Comparison of ENCODE assay signal across 21 cellular contexts in the genomic region with DNA sequence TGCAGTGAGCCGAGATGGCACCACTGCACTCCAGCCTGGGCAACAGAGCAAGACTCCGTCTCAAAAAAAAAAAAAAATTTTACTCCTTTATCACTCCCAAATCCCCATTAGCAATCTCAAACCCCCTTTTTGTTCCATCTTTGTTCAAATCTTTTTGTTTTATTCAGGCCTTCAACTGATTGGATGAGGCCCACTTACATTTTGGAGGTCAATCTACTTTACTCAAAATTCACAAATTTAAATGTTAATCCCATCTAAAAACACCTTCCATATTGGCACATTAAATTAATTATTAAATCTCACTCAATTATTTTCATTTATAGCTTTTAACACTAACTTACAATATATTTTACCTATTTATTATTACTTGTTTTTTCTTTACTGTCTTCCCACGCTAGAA. TPM values are rescaled to one million over a fixed set of nuclear protein-coding genes. Genes with fewer than 3 reads are reported as not detected.
DNase-seq lines count a peak whose midpoint lies in the region; ATAC-seq, FAIRE-seq and TF ChIP-seq lines count a peak whose summit lies in the region.
"Had no signal": no experiment of that assay in that cellular context is flagged by ENCODE, and none has a peak within 500 bp of the region (broad histone marks: within the 10 kb centered on the region; RNA-seq: fewer than 3 reads in every experiment).

No MANE protein-coding gene starts in this region.

- H3K4me2 ChIP-seq in HepG2 (ENCODE audit: low read depth, low read length) (no peak overlapping the region), K562 (ENCODE audit: insufficient read depth, low read length) (no peak overlapping the region)
- H3K4me2 ChIP-seq: A549; BLaER1 treated with 17β-estradiol and CSF1 and Interleukin-3, amounts not matched to agents 10 nM and 100 nM had no signal

- in situ Hi-C loops in HepG2 (cut with HindIII; ENCODE audit: extremely low pct_ligation_motif_present, low pct_unique_long_range_greater_than_20kb) (no loop called here), K562 (cut with MboI) (no loop called here)

- no peaks in the 10 kb centered on the region for H4K20me1 ChIP-seq in HepG2 (ENCODE audit: insufficient read depth, low read length)
- H4K20me1 ChIP-seq in K562 (replicated peaks; ENCODE audit: control insufficient read depth, insufficient read depth, low read length): no peaks in the 10 kb centered on the region
- H4K20me1 ChIP-seq: BLaER1 treated with 17β-estradiol and CSF1 and Interleukin-3, amounts not matched to agents 10 nM and 100 nM had no signal

- no peak for ATAC-seq in right lobe of liver
- no peak for ATAC-seq in HepG2
- no peak for ATAC-seq in K562
- ATAC-seq: CD8-positive, alpha-beta T cell; GM12878 had no signal

- 66% methylated on average over 3 of the region's 3 CpGs for WGBS in right lobe of liver (ENCODE audit: insufficient coverage, low coverage, low lambda C conversion rate, missing lambda C conversion rate)
- 68% methylated on average over 3 of the region's 3 CpGs for WGBS in HepG2 (ENCODE audit: low lambda C conversion rate)
- 60% methylated on average over 3 of the region's 3 CpGs for WGBS in K562 (ENCODE audit: insufficient coverage, low coverage, missing lambda C conversion rate)
- WGBS in spleen, 5 donors: 90 to 100% (median 95%) methylated on average over 3 of the region's 3 CpGs

- DNase-seq in right lobe of liver (no peak), HepG2 (ENCODE audit: low spot score) (no peak), K562 (ENCODE audit: extremely low read depth in 1 of 4, low spot score in 3 of 4) (no peak), HTR-8/SVneo (ENCODE audit: insufficient read length, low spot score) (no peak), T-helper 9 cell (no peak), spleen (no peak)
- DNase-seq: AML-193; Caco-2; CD4-positive, alpha-beta T cell; CD8-positive, alpha-beta T cell; DMS79 treated with DMSO at 0.1 percent for 48 hours; GDM1 had no signal

- H3K9me1 ChIP-seq in K562 (ENCODE audit: control insufficient read depth, insufficient read depth, low read length): no peaks in the 10 kb centered on the region

- CTCF ChIA-PET in HepG2 (lab: Yijun Ruan, JAX; ENCODE audit: low intra/inter-chr PET ratio, low total read pairs): no interaction called here
- CTCF ChIA-PET in HEK293 (lab: Yijun Ruan, JAX): interaction anchor here (0.6 kb wide), 1 partner anchor 160 kb away, joined by 3 read pairs; no protein-coding TSS in a partner anchor
- CTCF ChIA-PET in K562 (lab: Yijun Ruan, JAX; ENCODE audit: low intra/inter-chr PET ratio): no interaction called here

- peaks cover 0 to 3% (median 0%) of the 10 kb centered on the region in 4 donors for H3K9me3 ChIP-seq in right lobe of liver
- H3K9me3 ChIP-seq in HepG2 (ENCODE audit: low read length): no peaks in the 10 kb centered on the region
- no peaks in the 10 kb centered on the region for H3K9me3 ChIP-seq in HEK293 (ENCODE audit: control insufficient read depth, insufficient read depth, low read depth, low read length)
- no peaks in the 10 kb centered on the region; the same call in 1 of the 2 replicates for H3K9me3 ChIP-seq in K562 (replicated peaks; ENCODE audit: control insufficient read depth, insufficient read depth, low read depth, low read length)
- peaks cover 0 to 15% (median 12%) of the 10 kb centered on the region in 8 donors for H3K9me3 ChIP-seq in spleen

- no peak for TF ChIP-seq EP300 in HepG2 (IDR thresholded peaks at IDR 0.05; ENCODE audit: low read depth in 2 of 2, low read length in 2 of 2)
- TF ChIP-seq EP300 in HepG2 (CRISPR knock-in tag; IDR thresholded peaks at IDR 0.05; ENCODE audit: borderline replicate concordance): no peak
- no peak for TF ChIP-seq EP300 in K562 (IDR thresholded peaks at IDR 0.05; ENCODE audit: low read length)

- peaks cover 0 to 17% (median 8%) of the 10 kb centered on the region in 4 donors for H3K4me1 ChIP-seq in right lobe of liver
- peaks cover 14% of the 10 kb centered on the region for H3K4me1 ChIP-seq in HepG2 (ENCODE audit: insufficient read depth, low read length)
- H3K4me1 ChIP-seq in HEK293 (ENCODE audit: control insufficient read depth, insufficient read depth, low read length): no peaks in the 10 kb centered on the region
- H3K4me1 ChIP-seq in K562 (replicated peaks in 1 of 2; ENCODE audit: control insufficient read depth in 2 of 2, insufficient read depth in 2 of 2, low read length in 2 of 2): no peaks in the 10 kb centered on the region
- no peaks in the 10 kb centered on the region for H3K4me1 ChIP-seq in spleen
- H3K4me1 ChIP-seq: Caco-2 had no signal

- H3K27ac ChIP-seq in right lobe of liver: peak overlapping the region in 2 of 3 donors; percentile 65 to 72
- H3K27ac ChIP-seq in HepG2 (ENCODE audit: extremely low read length, insufficient read depth, low read length): no peak overlapping the region
- no peak overlapping the region for H3K27ac ChIP-seq in HEK293 (ENCODE audit: extremely low read depth, low read depth, low read length)
- no peak overlapping the region for H3K27ac ChIP-seq in K562 (ENCODE audit: extremely low read depth, low read depth, low read length)
- H3K27ac ChIP-seq in spleen: no peak overlapping the region
- H3K27ac ChIP-seq: 22Rv1; BLaER1 treated with 17β-estradiol and CSF1 and Interleukin-3, amounts not matched to agents 10 nM and 100 nM; C4-2B had no signal

- FAIRE-seq in HepG2 (lab: Jason Lieb, UNC) (no peak), K562 (lab: Jason Lieb, UNC) (no peak), HTR-8/SVneo (lab: Jason Lieb, UNC) (no peak)
- FAIRE-seq: A549, D721Med, GM12878, GM12892, GM18507 had no signal

- no peak overlapping the region for H2AFZ ChIP-seq in HepG2 (ENCODE audit: low read length)
- no peak overlapping the region for H2AFZ ChIP-seq in K562 (ENCODE audit: low read depth, low read length)

- no peak for TF ChIP-seq POLR2A in right lobe of liver (IDR thresholded peaks at IDR 0.05)
- TF ChIP-seq POLR2A in HepG2 (IDR thresholded peaks at IDR 0.05; ENCODE audit: insufficient read depth in 1 of 2, low read depth in 2 of 2, low read length in 2 of 2): no peak
- no peak for TF ChIP-seq POLR2A in K562 (conservative IDR thresholded peaks at IDR 0.05)
- no peak for TF ChIP-seq POLR2A in spleen (IDR thresholded peaks at IDR 0.05)

- no peak for TF ChIP-seq CTCF in right lobe of liver (IDR thresholded peaks at IDR 0.05)
- no peak for TF ChIP-seq CTCF in HepG2 (CRISPR knock-in tag; IDR thresholded peaks at IDR 0.05)
- TF ChIP-seq CTCF in HEK293 (tag by site-specific recombination; IDR thresholded peaks at IDR 0.05): no peak
- TF ChIP-seq CTCF in K562 (IDR thresholded peaks at IDR 0.05 in 2 of 3, conservative IDR thresholded peaks at IDR 0.05 in 1 of 3; ENCODE audit: insufficient read depth in 2 of 3, low read depth in 1 of 3, low read length in 3 of 3): no peak
- TF ChIP-seq CTCF in spleen (IDR thresholded peaks at IDR 0.05 in 8 of 11, conservative IDR thresholded peaks at IDR 0.05 in 3 of 11): no peak

- no peak for TF ChIP-seq RAD21 in HepG2 (CRISPR knock-in tag; IDR thresholded peaks at IDR 0.05)
- no peak for TF ChIP-seq RAD21 in K562 (CRISPR knock-in tag; conservative IDR thresholded peaks at IDR 0.05 in 1 of 2, IDR thresholded peaks at IDR 0.05 in 1 of 2)

- BruUV-seq in HepG2 (replicated peaks; lab: Mats Ljungman, UMichigan): no TSS peak
- no TSS peak for BruUV-seq in K562 (replicated peaks; lab: Mats Ljungman, UMichigan)

- intact Hi-C loops in right lobe of liver (cut with DNase I) (no loop called here), HepG2 (cut with micrococcal nuclease; ENCODE audit: unreplicated experiment) (no loop called here), K562 (cut with micrococcal nuclease) (no loop called here), spleen (cut with DNase I; ENCODE audit: low total_unique reads) (no loop called here)

- H3K36me3 ChIP-seq in right lobe of liver (no peaks in the 10 kb centered on the region), HepG2 (replicated peaks in 1 of 2; ENCODE audit: control insufficient read depth in 1 of 2, insufficient read depth in 2 of 2, low read length in 2 of 2) (no peaks in the 10 kb centered on the region), HEK293 (ENCODE audit: control insufficient read depth in 2 of 2, insufficient read depth in 1 of 2, low read length in 2 of 2) (no peaks in the 10 kb centered on the region), K562 (ENCODE audit: control insufficient read depth, insufficient read depth, low read length) (no peaks in the 10 kb centered on the region), spleen (no peaks in the 10 kb centered on the region)

- H3K79me2 ChIP-seq in HepG2 (ENCODE audit: insufficient read depth, low read length) (no peaks in the 10 kb centered on the region), K562 (ENCODE audit: control insufficient read depth, insufficient read depth, low read length) (no peaks in the 10 kb centered on the region)

- H3K4me3 ChIP-seq in right lobe of liver (no peak overlapping the region), HepG2 (replicated peaks in 1 of 3; ENCODE audit: insufficient read depth in 1 of 3, low read depth in 2 of 3, low read length in 3 of 3) (no peak overlapping the region), HEK293 (ENCODE audit: low read depth, low read length) (no peak overlapping the region), K562 (no peak overlapping the region), spleen (no peak overlapping the region)
- H3K4me3 ChIP-seq: A549; BLaER1 treated with 17β-estradiol and CSF1 and Interleukin-3, amounts not matched to agents 10 nM and 100 nM; GM12878 had no signal

- POLR2A ChIA-PET in HepG2 (lab: Yijun Ruan, JAX): no interaction called here
- POLR2A ChIA-PET in HEK293 (lab: Yijun Ruan, JAX): no interaction called here
- POLR2A ChIA-PET in K562 (lab: Yijun Ruan, JAX): no interaction called here

- H3K9ac ChIP-seq in HepG2 (ENCODE audit: insufficient read depth, low read depth, low read length): no peak overlapping the region
- no peak overlapping the region for H3K9ac ChIP-seq in K562 (ENCODE audit: insufficient read depth in 1 of 2, low read depth in 2 of 2, low read length in 2 of 2)
- H3K9ac ChIP-seq: BLaER1 treated with 17β-estradiol and CSF1 and Interleukin-3, amounts not matched to agents 10 nM and 100 nM had no signal

- no peaks in the 10 kb centered on the region for H3K27me3 ChIP-seq in right lobe of liver
- no peaks in the 10 kb centered on the region; a peak in 1 of 5 replicates for H3K27me3 ChIP-seq in HepG2 (ENCODE audit: control insufficient read depth in 1 of 2, insufficient read depth in 2 of 2, low read length in 2 of 2)
- H3K27me3 ChIP-seq in K562 (ENCODE audit: control insufficient read depth in 2 of 2, insufficient read depth in 2 of 2, low read length in 2 of 2): no peaks in the 10 kb centered on the region
- H3K27me3 ChIP-seq in spleen (replicated peaks in 1 of 7): no peaks in the 10 kb centered on the region
- H3K27me3 ChIP-seq: BLaER1 treated with 17β-estradiol and CSF1 and Interleukin-3, amounts not matched to agents 10 nM and 100 nM had no signal

RNA-seq across cellular contexts. Expression of a gene that starts 27.0 kb away (rescaled TPM):
- total RNA-seq in right lobe of liver (100 to 1,000 TPM in 2 of 6 experiments, 10 to 100 TPM in 4; 40.3 to 153 (median 74.5) TPM), HepG2 (2016; rRNA removed; fragmentation: Illumina TruSeq; extraction: Trizol) (190 and 310 TPM in 2 replicates), K562 (2014; rRNA removed) (126 TPM in 2 replicates), K562 (2014; rRNA removed; fragmentation: Illumina TruSeq; extraction: Trizol) (168 and 187 TPM in 2 replicates), K562 (2015; rRNA removed; fragmentation: Illumina TruSeq; extraction: Trizol) (135 and 146 TPM in 2 replicates), K562 (2021) (152 and 169 TPM in 2 replicates), spleen (100 to 1,000 TPM in 1 of 7 donors, 10 to 100 TPM in 6; 45.8 to 107 (median 81.6) TPM)
- 19.9 and 20.1 TPM in 2 replicates for total RNA-seq in HepG2 (2016; cell fraction: cytosol; rRNA removed; fragmentation: Illumina TruSeq; extraction: Trizol; ENCODE audit: low read depth)
- 196 and 299 TPM in 2 replicates for total RNA-seq in HepG2 (2016; cell fraction: insoluble cytoplasmic fraction; rRNA removed; fragmentation: Illumina TruSeq; extraction: Trizol)
- 56.9 and 67.1 TPM in 2 replicates for total RNA-seq in HepG2 (2016; cell fraction: membrane; rRNA removed; fragmentation: Illumina TruSeq; extraction: Trizol)
- 136 and 137 TPM in 2 replicates for total RNA-seq in HepG2 (2016; cell fraction: nucleus; rRNA removed; fragmentation: Illumina TruSeq; extraction: Trizol)
- polyA plus RNA-seq in HepG2 (2011; rRNA removed) (54.0 and 56.7 TPM in 2 replicates), K562 (2011; rRNA removed) (160 and 186 TPM in 2 replicates), K562 (2014; fragmentation: Illumina TruSeq; extraction: Trizol) (132 and 136 TPM in 2 replicates), K562 (2014; fragmentation: Nextera tagmentation; extraction: Ambion mirVana) (100 to 1,000 TPM; 114 to 189 TPM), K562 (2014; rRNA removed) (107 and 108 TPM in 2 replicates), spleen (10 to 100 TPM; 13.7 to 36.7 (median 24.3) TPM)
- polyA plus RNA-seq in HepG2 (2011; cell fraction: cytosol; rRNA removed): 49.7 and 55.5 TPM in 2 replicates
- polyA plus RNA-seq in HepG2 (2011; cell fraction: nucleus; rRNA removed): 34.5 and 36.8 TPM in 2 replicates
- 71.7 and 123 TPM in 2 replicates for polyA plus RNA-seq in HepG2 (2012)
- polyA plus RNA-seq in HepG2 (2016; cell fraction: cytosol; fragmentation: Illumina TruSeq; extraction: Trizol; ENCODE audit: low read depth): 5.1 and 5.7 TPM in 2 replicates
- polyA plus RNA-seq in HepG2 (2016; cell fraction: insoluble cytoplasmic fraction; fragmentation: Illumina TruSeq; extraction: Trizol; ENCODE audit: low read depth): 169 and 189 TPM in 2 replicates
- 20.5 and 20.8 TPM in 2 replicates for polyA plus RNA-seq in HepG2 (2016; cell fraction: membrane; fragmentation: Illumina TruSeq; extraction: Trizol; ENCODE audit: low read depth)
- 62.2 and 73.4 TPM in 2 replicates for polyA plus RNA-seq in HepG2 (2016; cell fraction: nucleus; fragmentation: Illumina TruSeq; extraction: Trizol; ENCODE audit: insufficient read depth, low read depth)
- polyA minus RNA-seq in HepG2 (2011; rRNA and poly(A)+ RNA removed; ENCODE audit: low replicate concordance): 180 and 1,112 TPM in 2 replicates
- 31.5 and 40.6 TPM in 2 replicates for polyA minus RNA-seq in HepG2 (2011; cell fraction: cytosol; rRNA and poly(A)+ RNA removed)
- 141 and 142 TPM in 2 replicates for polyA minus RNA-seq in HepG2 (2011; cell fraction: nucleus; rRNA and poly(A)+ RNA removed)
- 177 and 209 TPM in 2 replicates for total RNA-seq in K562 (2011; cell fraction: chromatin; rRNA removed; ENCODE audit: low replicate concordance)
- 116 and 137 TPM in 2 replicates for total RNA-seq in K562 (2011; cell fraction: nucleolus; rRNA removed)
- total RNA-seq in K562 (2011; cell fraction: nucleoplasm; rRNA removed): 187 and 210 TPM in 2 replicates
- 121 and 153 TPM in 2 replicates for polyA plus RNA-seq in K562 (2011; cell fraction: cytosol; rRNA removed)
- polyA plus RNA-seq in K562 (2011; cell fraction: nucleus; rRNA removed): 69.7 and 82.5 TPM in 2 replicates
- 74.3 and 119 TPM in 2 replicates for polyA plus RNA-seq in K562 (2012)
- polyA minus RNA-seq in K562 (2011; rRNA and poly(A)+ RNA removed): 298 and 304 TPM in 2 replicates
- 50.1 and 73.6 TPM in 2 replicates for polyA minus RNA-seq in K562 (2011; cell fraction: cytosol; rRNA and poly(A)+ RNA removed)
- polyA minus RNA-seq in K562 (2011; cell fraction: nucleus; rRNA and poly(A)+ RNA removed): 54.1 and 73.4 TPM in 2 replicates

RNA-seq across cellular contexts. Expression of a gene that starts 50.5 kb away (rescaled TPM):
- total RNA-seq in right lobe of liver: 10 to 100 TPM; 10.1 to 12.9 (median 12.2) TPM
- total RNA-seq in HepG2 (2016; rRNA removed; fragmentation: Illumina TruSeq; extraction: Trizol): 36.6 and 48.7 TPM in 2 replicates
- 10.0 and 13.7 TPM in 2 replicates for total RNA-seq in HepG2 (2016; cell fraction: cytosol; rRNA removed; fragmentation: Illumina TruSeq; extraction: Trizol; ENCODE audit: low read depth)
- total RNA-seq in HepG2 (2016; cell fraction: insoluble cytoplasmic fraction; rRNA removed; fragmentation: Illumina TruSeq; extraction: Trizol): 34.1 and 41.3 TPM in 2 replicates
- 21.8 and 31.3 TPM in 2 replicates for total RNA-seq in HepG2 (2016; cell fraction: membrane; rRNA removed; fragmentation: Illumina TruSeq; extraction: Trizol)
- 20.5 and 30.8 TPM in 2 replicates for total RNA-seq in HepG2 (2016; cell fraction: nucleus; rRNA removed; fragmentation: Illumina TruSeq; extraction: Trizol)
- 14.8 and 18.7 TPM in 2 replicates for polyA plus RNA-seq in HepG2 (2011; rRNA removed)
- 9.0 and 11.9 TPM in 2 replicates for polyA plus RNA-seq in HepG2 (2011; cell fraction: cytosol; rRNA removed)
- 6.8 and 7.0 TPM in 2 replicates for polyA plus RNA-seq in HepG2 (2011; cell fraction: nucleus; rRNA removed)
- polyA plus RNA-seq in HepG2 (2012): 18.9 and 27.0 TPM in 2 replicates
- 11.4 and 14.2 TPM in 2 replicates for polyA plus RNA-seq in HepG2 (2016; cell fraction: cytosol; fragmentation: Illumina TruSeq; extraction: Trizol; ENCODE audit: low read depth)
- 40.7 and 42.4 TPM in 2 replicates for polyA plus RNA-seq in HepG2 (2016; cell fraction: insoluble cytoplasmic fraction; fragmentation: Illumina TruSeq; extraction: Trizol; ENCODE audit: low read depth)
- polyA plus RNA-seq in HepG2 (2016; cell fraction: membrane; fragmentation: Illumina TruSeq; extraction: Trizol; ENCODE audit: low read depth): 19.1 and 20.4 TPM in 2 replicates
- polyA plus RNA-seq in HepG2 (2016; cell fraction: nucleus; fragmentation: Illumina TruSeq; extraction: Trizol; ENCODE audit: insufficient read depth, low read depth): 41.5 and 42.3 TPM in 2 replicates
- polyA minus RNA-seq in HepG2 (2011; rRNA and poly(A)+ RNA removed; ENCODE audit: low replicate concordance): 3.3 and 6.3 TPM in 2 replicates
- 7.6 and 8.4 TPM in 2 replicates for polyA minus RNA-seq in HepG2 (2011; cell fraction: cytosol; rRNA and poly(A)+ RNA removed)
- polyA minus RNA-seq in HepG2 (2011; cell fraction: nucleus; rRNA and poly(A)+ RNA removed): 12.0 and 13.3 TPM in 2 replicates
- 8.1 and 28.6 TPM in 2 replicates for total RNA-seq in K562 (2011; cell fraction: chromatin; rRNA removed; ENCODE audit: low replicate concordance)
- 4.5 and 6.7 TPM in 2 replicates for total RNA-seq in K562 (2011; cell fraction: nucleolus; rRNA removed)
- total RNA-seq in K562 (2011; cell fraction: nucleoplasm; rRNA removed): 10.3 and 18.2 TPM in 2 replicates
- total RNA-seq in K562 (2014; rRNA removed): 12.1 and 14.5 TPM in 2 replicates
- 37.2 and 39.5 TPM in 2 replicates for total RNA-seq in K562 (2014; rRNA removed; fragmentation: Illumina TruSeq; extraction: Trizol)
- total RNA-seq in K562 (2015; rRNA removed; fragmentation: Illumina TruSeq; extraction: Trizol): 22.6 and 24.5 TPM in 2 replicates
- 17.8 and 19.4 TPM in 2 replicates for total RNA-seq in K562 (2021)
- 27.0 and 41.2 TPM in 2 replicates for polyA plus RNA-seq in K562 (2011; rRNA removed)
- polyA plus RNA-seq in K562 (2011; cell fraction: cytosol; rRNA removed): 7.6 and 10.3 TPM in 2 replicates
- polyA plus RNA-seq in K562 (2011; cell fraction: nucleus; rRNA removed): 10.5 and 14.1 TPM in 2 replicates
- polyA plus RNA-seq in K562 (2012): 19.7 and 27.8 TPM in 2 replicates
- polyA plus RNA-seq in K562 (2014; fragmentation: Illumina TruSeq; extraction: Trizol): 29.7 and 32.3 TPM in 2 replicates
- 10 to 100 TPM; 47.4 to 51.5 TPM for polyA plus RNA-seq in K562 (2014; fragmentation: Nextera tagmentation; extraction: Ambion mirVana)
- polyA plus RNA-seq in K562 (2014; rRNA removed): 25.0 and 27.8 TPM in 2 replicates
- 33.7 and 34.1 TPM in 2 replicates for polyA minus RNA-seq in K562 (2011; rRNA and poly(A)+ RNA removed)
- 12.7 and 13.1 TPM in 2 replicates for polyA minus RNA-seq in K562 (2011; cell fraction: cytosol; rRNA and poly(A)+ RNA removed)
- polyA minus RNA-seq in K562 (2011; cell fraction: nucleus; rRNA and poly(A)+ RNA removed): 8.6 and 13.9 TPM in 2 replicates
- 10 to 100 TPM; 21.1 to 26.8 (median 23.9) TPM for total RNA-seq in spleen
- 10 to 100 TPM; 26.0 to 28.3 (median 28.2) TPM for polyA plus RNA-seq in spleen

Comparison
In these comparisons a context has a peak if more than half of its experiments do, and no peak if none do; other contexts are left out.
1. H3K27ac ChIP-seq: peak in right lobe of liver (2 of 3); none in HepG2 (single experiment), HEK293 (single experiment), K562 (single experiment) and spleen (0 of 8).